ENCODE assay signal across 8 cellular contexts in the genomic region with DNA sequence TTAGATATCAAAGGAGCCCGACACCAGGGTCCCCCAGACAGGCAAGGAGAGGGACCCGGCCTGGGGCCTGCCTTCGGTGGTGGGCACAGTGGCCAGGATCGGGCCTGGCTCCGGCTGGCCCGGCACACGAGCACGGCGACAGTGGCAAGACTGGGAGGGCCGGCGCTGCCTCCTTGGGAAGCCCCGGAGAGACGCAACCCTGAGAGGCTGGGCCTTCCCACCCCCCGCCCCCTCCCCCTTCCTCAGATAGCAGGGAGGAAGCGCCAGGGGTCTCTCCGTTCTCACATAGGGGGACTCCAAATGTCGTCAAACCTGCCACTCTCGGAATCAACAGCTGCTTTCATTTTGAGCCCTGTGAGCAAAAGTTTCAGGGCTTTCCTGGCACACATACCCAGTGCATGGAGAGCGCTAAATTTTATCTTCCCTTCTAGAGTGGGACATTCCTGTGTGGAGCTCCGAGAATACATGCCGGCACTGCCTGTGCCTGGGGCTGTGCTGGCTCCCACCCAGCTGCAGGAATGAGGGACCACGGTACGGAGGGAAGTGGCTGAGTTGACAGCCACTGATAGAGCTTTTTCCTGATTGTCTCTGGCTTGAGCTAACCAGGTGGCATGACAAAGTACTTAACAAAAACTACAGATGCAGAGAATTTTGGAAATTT.
DNase-seq lines count a peak whose midpoint lies in the region; ATAC-seq, FAIRE-seq and TF ChIP-seq lines count a peak whose summit lies in the region.

No MANE protein-coding gene starts in this region.

- H3K27ac ChIP-seq in ectodermal cell (ENCODE audit: insufficient read depth, low read depth, low read length, poor library complexity, severe bottlenecking) (no peak overlapping the region), mesenchymal stem cell (ENCODE audit: low read length, poor library complexity, severe bottlenecking) (no peak overlapping the region), thymus (ENCODE audit: low read depth) (peak overlapping the region; percentile 98)

- H3K36me3 ChIP-seq in ectodermal cell (ENCODE audit: control insufficient read depth, insufficient read depth, low read length): no peaks in the 10 kb centered on the region
- H3K36me3 ChIP-seq in mesenchymal stem cell (ENCODE audit: control insufficient read depth in 1 of 2, insufficient read depth in 2 of 2, low read depth in 1 of 2, low read length in 2 of 2): no peaks in the 10 kb centered on the region
- peaks cover 16% of the 10 kb centered on the region for H3K36me3 ChIP-seq in thymus (ENCODE audit: control insufficient read depth, insufficient read depth)

- H3K4me3 ChIP-seq in ectodermal cell (ENCODE audit: insufficient read depth, low read depth, low read length): peak overlapping the region; percentile 57
- peak overlapping the region; percentile 72 to 90 for H3K4me3 ChIP-seq in mesenchymal stem cell (ENCODE audit: insufficient read depth in 1 of 2, low read depth in 1 of 2, low read length in 2 of 2)
- H3K4me3 ChIP-seq in thymus (ENCODE audit: low read length): peak overlapping the region; percentile 82

- H3K18ac ChIP-seq in mesenchymal stem cell (ENCODE audit: low read depth in 1 of 2, low read length in 2 of 2): peak overlapping the region; percentile 75 to 89

- H3K79me1 ChIP-seq in mesenchymal stem cell (replicated peaks; ENCODE audit: low read length, poor library complexity, severe bottlenecking): no peaks in the 10 kb centered on the region

- WGBS in ectodermal cell, 2 experiments: 10 to 12% methylated on average over 22 to 23 of the region's 23 CpGs
- 11% methylated on average over 22 of the region's 23 CpGs for WGBS in mesenchymal stem cell
- under 1% methylated on average over 23 of the region's 23 CpGs for WGBS in thymus

- no peak for TF ChIP-seq CTCF in D721Med (IDR thresholded peaks at IDR 0.05; ENCODE audit: insufficient read depth, missing control alignments)

- H2BK15ac ChIP-seq in mesenchymal stem cell (ENCODE audit: low read depth, poor library complexity, severe bottlenecking): no peak overlapping the region

- H2BK5ac ChIP-seq in mesenchymal stem cell (ENCODE audit: low read depth, low read length, poor library complexity, severe bottlenecking): no peak overlapping the region

- peak overlapping the region; percentile 60 for H4K8ac ChIP-seq in mesenchymal stem cell (ENCODE audit: low read length)

- no peak overlapping the region for H2AK5ac ChIP-seq in mesenchymal stem cell (ENCODE audit: low read length, severe bottlenecking)

- no peak overlapping the region for H4K91ac ChIP-seq in mesenchymal stem cell (ENCODE audit: low read length)

- DNase-seq in activated T-cell treated with anti-CD3 and anti-CD28 coated beads for 48 hours (ENCODE audit: low read depth): peak; percentile 40
- no peak for DNase-seq in activated T-cell treated with anti-CD3 and anti-CD28 coated beads, Interleukin-2, amount 50 U/mL, for 48 hours
- DNase-seq in T follicular helper cell (ENCODE audit: low read depth): peak; percentile 39
- DNase-seq in mesenchymal stem cell: peak; percentile 30
- DNase-seq in D721Med (ENCODE audit: insufficient read length, low spot score): no peak

- peak overlapping the region in 1 of 2 experiments; percentile 59 for H2BK12ac ChIP-seq in mesenchymal stem cell (ENCODE audit: low read length in 2 of 2)

- peak; percentile 37 for ATAC-seq in HG02852 (IDR thresholded peaks at IDR 0.05; ENCODE audit: unreplicated experiment)

- no peak overlapping the region for H3K14ac ChIP-seq in mesenchymal stem cell (ENCODE audit: low read length in 2 of 2)

- no peak for FAIRE-seq in D721Med (lab: Jason Lieb, UNC)

- peak overlapping the region; percentile 39 for H2BK120ac ChIP-seq in mesenchymal stem cell (ENCODE audit: low read depth, low read length)

- H3K9me3 ChIP-seq in ectodermal cell (ENCODE audit: control insufficient read depth, low read length) (no peaks in the 10 kb centered on the region), mesenchymal stem cell (ENCODE audit: control insufficient read depth, low read length) (no peaks in the 10 kb centered on the region), thymus (ENCODE audit: control insufficient read depth) (no peaks in the 10 kb centered on the region)

- no peak overlapping the region for H3K23ac ChIP-seq in mesenchymal stem cell (ENCODE audit: low read length in 2 of 2)

- H2AFZ ChIP-seq in mesenchymal stem cell (ENCODE audit: low read depth, low read length): peak overlapping the region; percentile 30

- peak overlapping the region; percentile 86 for H3K9ac ChIP-seq in mesenchymal stem cell (ENCODE audit: low read length)

- H3K4me2 ChIP-seq in mesenchymal stem cell (ENCODE audit: low read length, poor library complexity, severe bottlenecking): peak overlapping the region; percentile 99

- H3K27me3 ChIP-seq in ectodermal cell (ENCODE audit: control insufficient read depth, insufficient read depth, low read length, poor library complexity, severe bottlenecking) (peaks cover 35% of the 10 kb centered on the region), mesenchymal stem cell (ENCODE audit: control insufficient read depth in 1 of 2, insufficient read depth in 1 of 2, low read length in 2 of 2) (peaks cover 13 to 14% of the 10 kb centered on the region in 2 experiments), thymus (ENCODE audit: control insufficient read depth, insufficient read depth) (no peaks in the 10 kb centered on the region)

- H3K4me1 ChIP-seq in ectodermal cell (ENCODE audit: control insufficient read depth, insufficient read depth, low read length) (peaks cover 18% of the 10 kb centered on the region), mesenchymal stem cell (ENCODE audit: control insufficient read depth, insufficient read depth, low read depth, low read length) (peaks cover 3% of the 10 kb centered on the region), thymus (ENCODE audit: control insufficient read depth, insufficient read depth, low read length) (peaks cover 48% of the 10 kb centered on the region)

- peak overlapping the region; percentile 54 to 55 for H3K4ac ChIP-seq in mesenchymal stem cell (ENCODE audit: low read depth in 1 of 2, low read length in 2 of 2)

Comparison
In these comparisons a context has a peak if more than half of its experiments do, and no peak if none do; other contexts are left out.
1. DNase-seq: peak in activated T-cell treated with anti-CD3 and anti-CD28 coated beads for 48 hours (single experiment), T follicular helper cell (single experiment) and mesenchymal stem cell (single experiment); none in activated T-cell treated with anti-CD3 and anti-CD28 coated beads, Interleukin-2, amount 50 U/mL, for 48 hours (0 of 2) and D721Med (single experiment).
2. Peak in every context shown above with its lines, with median percentiles within 50 percentile points of each other: H3K4me3 ChIP-seq.